Comparison of ENCODE assay signal across 26 cellular contexts in genomic region chr4:124433500-124433899, GRCh38.
A peak's percentile ranks its signal among the peaks of the same experiment; 100 is the strongest.
DNase-seq lines count a peak whose midpoint lies in the region; ATAC-seq and TF ChIP-seq lines count a peak whose summit lies in the region.
"Had no signal": no experiment of that assay in that cellular context is flagged by ENCODE, and none has a peak within 500 bp of the region (broad histone marks: within the 10 kb centered on the region; RNA-seq: fewer than 3 reads in every experiment).

No MANE protein-coding gene starts in this region.

- H3K4me1 Mint-ChIP-seq in type B pancreatic cell (ENCODE audit: unreplicated experiment): peaks cover 20% of the 10 kb centered on the region
- H3K4me1 Mint-ChIP-seq: activated naive CD4-positive, alpha-beta T cell treated with anti-CD3 and anti-CD28 coated beads, Interleukin-2, amount 50 U/mL, for 24 hours had no signal

- H3K27ac ChIP-seq in RWPE2 (ENCODE audit: poor library complexity, severe bottlenecking) (peak overlapping the region; percentile 96), epithelial cell of prostate (peak overlapping the region; percentile 62), aorta (ENCODE audit: low read depth in 1 of 2, low read length in 2 of 2) (no peak overlapping the region), left lung (no peak overlapping the region), WERI-Rb-1 (no peak overlapping the region)
- H3K27ac ChIP-seq: BLaER1 treated with 17β-estradiol and CSF1 and Interleukin-3, amounts not matched to agents 10 nM and 100 nM; SJCRH30; tibial nerve had no signal

- H3K9me3 Mint-ChIP-seq in type B pancreatic cell: no peaks in the 10 kb centered on the region
- H3K9me3 Mint-ChIP-seq: activated B cell treated with CpG ODN at 0.5 μM for 24 hours; activated naive CD4-positive, alpha-beta T cell treated with anti-CD3 and anti-CD28 coated beads, Interleukin-2, amount 50 U/mL, for 24 hours; naive B cell had no signal

- no peaks in the 10 kb centered on the region for H3K27me3 ChIP-seq in RWPE2 (ENCODE audit: insufficient read depth, poor library complexity, severe bottlenecking)
- no peaks in the 10 kb centered on the region for H3K27me3 ChIP-seq in aorta (ENCODE audit: control insufficient read depth in 1 of 2, insufficient read depth in 2 of 2, low read length in 1 of 2)
- no peaks in the 10 kb centered on the region for H3K27me3 ChIP-seq in left lung
- H3K27me3 ChIP-seq in WERI-Rb-1 (ENCODE audit: insufficient read depth, low read depth, severe bottlenecking): no peaks in the 10 kb centered on the region
- H3K27me3 ChIP-seq: BLaER1 treated with 17β-estradiol and CSF1 and Interleukin-3, amounts not matched to agents 10 nM and 100 nM; body of pancreas; pancreas; sigmoid colon; SJCRH30; tibial nerve had no signal

- no peaks in the 10 kb centered on the region for H3K36me3 Mint-ChIP-seq in type B pancreatic cell
- H3K36me3 Mint-ChIP-seq: activated naive CD4-positive, alpha-beta T cell treated with anti-CD3 and anti-CD28 coated beads, Interleukin-2, amount 50 U/mL, for 24 hours; naive B cell had no signal

- H3K4me3 ChIP-seq in RWPE2 (ENCODE audit: severe bottlenecking) (no peak overlapping the region), aorta (ENCODE audit: low read length in 2 of 2) (no peak overlapping the region), left lung (no peak overlapping the region), WERI-Rb-1 (ENCODE audit: low read depth, low read length) (no peak overlapping the region)
- H3K4me3 ChIP-seq: BLaER1 treated with 17β-estradiol and CSF1 and Interleukin-3, amounts not matched to agents 10 nM and 100 nM; body of pancreas; pancreas; sigmoid colon; SJCRH30; tibial nerve had no signal

- H3K36me3 ChIP-seq in RWPE2 (ENCODE audit: low read depth) (no peaks in the 10 kb centered on the region), aorta (ENCODE audit: control insufficient read depth in 1 of 2, insufficient read depth in 2 of 2, low read length in 1 of 2) (no peaks in the 10 kb centered on the region), left lung (no peaks in the 10 kb centered on the region), WERI-Rb-1 (no peaks in the 10 kb centered on the region)
- H3K36me3 ChIP-seq: BLaER1 treated with 17β-estradiol and CSF1 and Interleukin-3, amounts not matched to agents 10 nM and 100 nM; pancreas; sigmoid colon; SJCRH30; tibial nerve had no signal

- TF ChIP-seq CTCF in RWPE2 (IDR thresholded peaks at IDR 0.05; ENCODE audit: poor library complexity, severe bottlenecking) (no peak), left lung (IDR thresholded peaks at IDR 0.05) (no peak), type B pancreatic cell (conservative IDR thresholded peaks at IDR 0.05) (no peak), WERI-Rb-1 (IDR thresholded peaks at IDR 0.05; ENCODE audit: low read depth, low read length) (no peak)

- no peaks in the 10 kb centered on the region for H3K27me3 Mint-ChIP-seq in type B pancreatic cell
- H3K27me3 Mint-ChIP-seq: activated B cell treated with CpG ODN at 0.5 μM for 24 hours; activated naive CD4-positive, alpha-beta T cell treated with anti-CD3 and anti-CD28 coated beads, Interleukin-2, amount 50 U/mL, for 24 hours; naive B cell had no signal

- no peak overlapping the region for H3K27ac Mint-ChIP-seq in type B pancreatic cell
- H3K27ac Mint-ChIP-seq: activated B cell treated with CpG ODN at 0.5 μM for 24 hours; activated naive CD4-positive, alpha-beta T cell treated with anti-CD3 and anti-CD28 coated beads, Interleukin-2, amount 50 U/mL, for 24 hours; activated T-cell treated with anti-CD3 and anti-CD28 coated beads, Interleukin-2, amount 50 U/mL, for 72 hours had no signal

- H3K4me1 ChIP-seq in RWPE2 (ENCODE audit: insufficient read depth, poor library complexity, severe bottlenecking): peaks cover 65% of the 10 kb centered on the region
- no peaks in the 10 kb centered on the region for H3K4me1 ChIP-seq in aorta (ENCODE audit: control insufficient read depth in 1 of 2, insufficient read depth in 2 of 2, low read length in 2 of 2)
- H3K4me1 ChIP-seq in left lung: peaks cover 0 to 5% of the 10 kb centered on the region in 2 donors

- WGBS in aorta, 2 donors: 58 to 63% methylated on average over 8 of the region's 8 CpGs

- peak; percentile 4 for DNase-seq in NCI-H2029 (lab: John Stamatoyannopoulos, UW)
- no peak for DNase-seq in NCI-H2029 treated with DMSO at 0.1 percent for 48 hours (lab: John Stamatoyannopoulos, UW)
- no peak for DNase-seq in RWPE2 (ENCODE audit: low spot score)
- DNase-seq in epithelial cell of prostate (ENCODE audit: low read depth, low spot score): no peak
- DNase-seq in aorta: peak in 1 of 2 donors; percentile 71
- DNase-seq in left lung: no peak
- no peak for DNase-seq in type B pancreatic cell (ENCODE audit: extremely low spot score, unreplicated experiment)
- DNase-seq in WERI-Rb-1: no peak
- DNase-seq: 8988T; activated B cell treated with CpG ODN at 0.5 μM for 24 hours; activated T-cell treated with anti-CD3 and anti-CD28 coated beads, Interleukin-2, amount 50 U/mL, for 72 hours; body of pancreas; cortex of kidney; IMR-90; naive B cell; NCI-H2081; NCI-H526; pancreas; sigmoid colon; SJCRH30; stimulated activated CD4-positive, alpha-beta T cell treated with anti-CD3 and anti-CD28 coated beads, Interleukin-1b, Interleukin-23, amount 100 ng/mL, for 48 hours; stimulated activated naive CD4-positive, alpha-beta T cell treated with Interleukin-2 at 50 U/mL for 16 hours; T-helper 2 cell had no signal

- intact Hi-C loops in aorta (cut with DNase I) (no loop called here), left lung (cut with DNase I) (no loop called here)

- no peaks in the 10 kb centered on the region for H3K9me3 ChIP-seq in RWPE2 (ENCODE audit: severe bottlenecking)
- no peaks in the 10 kb centered on the region for H3K9me3 ChIP-seq in aorta (ENCODE audit: control insufficient read depth, low read length)
- H3K9me3 ChIP-seq in left lung: no peaks in the 10 kb centered on the region
- H3K9me3 ChIP-seq in WERI-Rb-1 (ENCODE audit: severe bottlenecking): no peaks in the 10 kb centered on the region
- H3K9me3 ChIP-seq: body of pancreas, pancreas, sigmoid colon, SJCRH30, tibial nerve had no signal

- ATAC-seq in RWPE2 (ENCODE audit: low read depth) (no peak), aorta (ENCODE audit: low FRiP score) (peak; percentile 55), left lung (no peak)
- ATAC-seq: activated T-cell treated with anti-CD3 and anti-CD28 coated beads, Interleukin-2, amount 50 U/mL, for 72 hours; body of pancreas had no signal

- H3K4me3 Mint-ChIP-seq in type B pancreatic cell: no peak overlapping the region
- H3K4me3 Mint-ChIP-seq: activated B cell treated with CpG ODN at 0.5 μM for 24 hours; activated naive CD4-positive, alpha-beta T cell treated with anti-CD3 and anti-CD28 coated beads, Interleukin-2, amount 50 U/mL, for 24 hours; activated T-cell treated with anti-CD3 and anti-CD28 coated beads, Interleukin-2, amount 50 U/mL, for 72 hours; naive B cell had no signal

Comparison
In these comparisons a context has a peak if more than half of its experiments do, and no peak if none do; other contexts are left out.
1. H3K27ac ChIP-seq: peak in RWPE2 (single experiment) and epithelial cell of prostate (single experiment); none in aorta (0 of 2), left lung (0 of 2) and WERI-Rb-1 (single experiment).